Comparison of ENCODE assay signal across 12 cellular contexts in the genomic region with DNA sequence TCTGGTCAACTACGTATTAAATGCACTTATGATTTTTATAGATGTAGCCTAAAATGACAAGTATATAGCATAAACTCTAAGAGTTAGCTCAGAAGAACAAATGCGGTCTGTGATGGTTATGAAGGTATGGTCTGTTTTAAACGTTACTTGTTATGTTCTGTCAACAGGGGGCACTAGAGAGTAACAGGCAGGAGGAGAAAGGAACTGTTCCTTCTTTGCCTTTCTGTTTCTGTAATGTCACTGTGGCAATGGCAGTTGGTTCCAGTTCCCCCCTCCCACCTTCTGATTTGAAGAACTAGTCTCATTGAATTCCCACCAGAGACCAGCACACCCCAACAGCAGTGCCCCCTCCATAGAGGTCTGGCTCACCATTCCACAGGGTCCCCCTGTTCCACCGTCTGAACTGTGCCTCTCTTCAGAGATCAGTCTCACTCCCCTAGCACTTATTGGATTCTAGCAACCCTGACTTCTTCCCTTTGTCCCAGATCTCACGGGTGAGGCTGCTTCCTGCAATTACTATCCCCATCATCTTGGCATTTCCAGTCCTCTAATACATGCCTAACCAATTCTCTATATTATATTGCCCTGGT. TPM values are rescaled to one million over a fixed set of nuclear protein-coding genes. Genes with fewer than 3 reads are reported as not detected.
DNase-seq lines count a peak whose midpoint lies in the region; ATAC-seq and TF ChIP-seq lines count a peak whose summit lies in the region.
"Had no signal": no experiment of that assay in that cellular context is flagged by ENCODE, and none has a peak within 500 bp of the region (broad histone marks: within the 10 kb centered on the region; RNA-seq: fewer than 3 reads in every experiment).

No MANE protein-coding gene starts in this region.

- ATAC-seq in GM18909 (IDR thresholded peaks at IDR 0.05; ENCODE audit: poor library complexity, unreplicated experiment) (no peak), GM21529 (IDR thresholded peaks at IDR 0.05; ENCODE audit: unreplicated experiment) (no peak), GM21360 (IDR thresholded peaks at IDR 0.05; ENCODE audit: unreplicated experiment) (no peak)

- TF ChIP-seq CTCF in HFF-Myc (IDR thresholded peaks at IDR 0.05; ENCODE audit: low read depth, low read length, missing control alignments), result peak; percentile 24

- DNase-seq in DMS53 treated with DMSO at 0.1 percent for 48 hours (lab: John Stamatoyannopoulos, UW; ENCODE audit: unreplicated experiment) (peak; percentile 1), HFF-Myc (ENCODE audit: extremely low read depth, low read depth) (no peak), SK-MEL-5 (ENCODE audit: low read depth, low spot score) (peak; percentile 58), globus pallidus (ENCODE audit: low spot score) (peak; percentile 3), NCI-H1436 treated with DMSO at 0.1 percent for 48 hours (lab: John Stamatoyannopoulos, UW) (no peak)
- DNase-seq: activated B cell treated with CpG ODN at 0.5 μM for 24 hours, dermis blood vessel endothelial cell, stomach had no signal

- no peak overlapping the region for H3K4me3 ChIP-seq in HFF-Myc (replicated peaks; ENCODE audit: low read depth, low read length)
- H3K4me3 ChIP-seq: stomach had no signal

- in situ Hi-C loops in SK-MEL-5 (cut with HindIII; ENCODE audit: low pct_unique_long_range_greater_than_20kb, low sequenced_read_pairs), result no loop called here

RNA-seq across cellular contexts. Expression of a gene that starts 14.0 kb away (rescaled TPM):
- total RNA-seq in SK-MEL-5 (2014; rRNA removed; shearing (Covaris generic)), result not detected in 2 replicates
- not detected in 2 replicates for polyA plus RNA-seq in SK-MEL-5 (2015; cell fraction: cytosol; rRNA removed)
- not detected in 2 replicates for polyA plus RNA-seq in SK-MEL-5 (2015; cell fraction: nucleus; rRNA removed)
- total RNA-seq: activated B cell treated with CpG ODN at 0.5 μM for 24 hours, dermis blood vessel endothelial cell, myocyte, stomach had no signal
- polyA plus RNA-seq: stomach had no signal

RNA-seq across cellular contexts. Expression of a gene that starts 20.6 kb away (rescaled TPM):
- total RNA-seq in SK-MEL-5 (2014; rRNA removed; shearing (Covaris generic)), result not detected in 2 replicates
- not detected in 2 replicates for polyA plus RNA-seq in SK-MEL-5 (2015; cell fraction: cytosol; rRNA removed)
- not detected in 2 replicates for polyA plus RNA-seq in SK-MEL-5 (2015; cell fraction: nucleus; rRNA removed)
- total RNA-seq: activated B cell treated with CpG ODN at 0.5 μM for 24 hours, dermis blood vessel endothelial cell, myocyte, stomach had no signal
- polyA plus RNA-seq: stomach had no signal

RNA-seq across cellular contexts. Expression of a gene that starts 51.4 kb away (rescaled TPM):
- total RNA-seq in SK-MEL-5 (2014; rRNA removed; shearing (Covaris generic)), result not detected in 2 replicates
- not detected in 2 replicates for polyA plus RNA-seq in SK-MEL-5 (2015; cell fraction: cytosol; rRNA removed)
- polyA plus RNA-seq in SK-MEL-5 (2015; cell fraction: nucleus; rRNA removed), result not detected in 2 replicates
- total RNA-seq: activated B cell treated with CpG ODN at 0.5 μM for 24 hours, dermis blood vessel endothelial cell, myocyte, stomach had no signal
- polyA plus RNA-seq: stomach had no signal

RNA-seq across cellular contexts. Expression of a gene that starts 52.8 kb away (rescaled TPM):
- not detected in 2 replicates for total RNA-seq in SK-MEL-5 (2014; rRNA removed; shearing (Covaris generic))
- not detected in 2 replicates for polyA plus RNA-seq in SK-MEL-5 (2015; cell fraction: cytosol; rRNA removed)
- polyA plus RNA-seq in SK-MEL-5 (2015; cell fraction: nucleus; rRNA removed), result not detected in 2 replicates
- total RNA-seq: activated B cell treated with CpG ODN at 0.5 μM for 24 hours, dermis blood vessel endothelial cell, myocyte had no signal

Comparison
In these comparisons a context has a peak if more than half of its experiments do, and no peak if none do; other contexts are left out.
1. DNase-seq: peak in DMS53 treated with DMSO at 0.1 percent for 48 hours (single experiment), SK-MEL-5 (single experiment) and globus pallidus (single experiment); none in HFF-Myc (single experiment) and NCI-H1436 treated with DMSO at 0.1 percent for 48 hours (single experiment).